Comparison of ENCODE assay signal across 26 cellular contexts in genomic region chr5:130017173-130017572, GRCh38.
"Had no signal": no experiment of that assay in that cellular context is flagged by ENCODE, and none has a peak within 500 bp of the region (broad histone marks: within the 10 kb centered on the region; RNA-seq: fewer than 3 reads in every experiment).

No MANE protein-coding gene starts in this region.

- H3K4me2 ChIP-seq: neural progenitor cell had no signal

- H3K36me3 Mint-ChIP-seq: activated CD4-positive, alpha-beta memory T cell treated with anti-CD3 and anti-CD28 coated beads for 36 hours; activated naive CD4-positive, alpha-beta T cell treated with anti-CD3 and anti-CD28 coated beads, Interleukin-2, amount 50 U/mL, for 24 hours; naive thymus-derived CD8-positive, alpha-beta T cell; neural progenitor cell had no signal

- H3K27me3 ChIP-seq: gastrocnemius medialis, neural progenitor cell, right lobe of liver, testis, uterus had no signal

- H3K4me3 ChIP-seq: gastrocnemius medialis, neural progenitor cell, right lobe of liver, testis, uterus had no signal

- H3K27ac ChIP-seq: epithelial cell of prostate, gastrocnemius medialis, neural progenitor cell, right lobe of liver, testis, uterus, VCaP had no signal

- H3K27me3 Mint-ChIP-seq: activated CD4-positive, alpha-beta memory T cell treated with anti-CD3 and anti-CD28 coated beads for 36 hours; activated CD4-positive, alpha-beta T cell treated with anti-CD3 and anti-CD28 coated beads, Interleukin-2, amount 10 ng/mL, durations not matched to agents 24 days and 14 days; activated naive CD4-positive, alpha-beta T cell treated with anti-CD3 and anti-CD28 coated beads, Interleukin-2, amount 50 U/mL, for 24 hours; activated naive CD8-positive, alpha-beta T cell treated with anti-CD3 and anti-CD28 coated beads, Interleukin-2, amount 50 U/mL, for 24 hours; naive thymus-derived CD8-positive, alpha-beta T cell had no signal

- H3K9me3 ChIP-seq: gastrocnemius medialis, right lobe of liver, testis, uterus had no signal

- H3K4me1 Mint-ChIP-seq: activated CD4-positive, alpha-beta T cell treated with anti-CD3 and anti-CD28 coated beads, Interleukin-2, amount 10 ng/mL, durations not matched to agents 24 days and 14 days; activated naive CD4-positive, alpha-beta T cell treated with anti-CD3 and anti-CD28 coated beads, Interleukin-2, amount 50 U/mL, for 24 hours; activated naive CD8-positive, alpha-beta T cell treated with anti-CD3 and anti-CD28 coated beads, Interleukin-2, amount 50 U/mL, for 24 hours; naive thymus-derived CD8-positive, alpha-beta T cell had no signal

- H3K9me3 Mint-ChIP-seq: activated T-helper 2 cell treated with anti-CD3 and anti-CD28 coated beads, Interferon-gamma antibody, Interleukin-2, Interleukin-4, amounts not matched to agents 10 μg/mL and 5 μg/mL and 100 μg/mL, durations not matched to agents 14 hours and 24 hours and 36 hours had no signal

- H3K4me3 Mint-ChIP-seq: activated CD4-positive, alpha-beta memory T cell treated with anti-CD3 and anti-CD28 coated beads for 36 hours; activated CD4-positive, alpha-beta T cell treated with anti-CD3 and anti-CD28 coated beads, Interleukin-2, amount 10 ng/mL, durations not matched to agents 24 days and 14 days; activated naive CD4-positive, alpha-beta T cell treated with anti-CD3 and anti-CD28 coated beads, Interleukin-2, amount 50 U/mL, for 24 hours; activated naive CD8-positive, alpha-beta T cell treated with anti-CD3 and anti-CD28 coated beads, Interleukin-2, amount 50 U/mL, for 24 hours; naive thymus-derived CD8-positive, alpha-beta T cell; neural progenitor cell had no signal

- H2AFZ ChIP-seq: neural progenitor cell had no signal

- H3K36me3 ChIP-seq: gastrocnemius medialis, neural progenitor cell, right lobe of liver, uterus had no signal

- DNase-seq: activated CD4-positive, alpha-beta memory T cell treated with anti-CD3 and anti-CD28 coated beads for 36 hours; activated CD4-positive, alpha-beta T cell treated with anti-CD3 and anti-CD28 coated beads, Interleukin-2, amount 10 ng/mL, durations not matched to agents 24 days and 14 days; activated CD4-positive, CD25-positive, alpha-beta regulatory T cell treated with anti-CD3 and anti-CD28 coated beads, Interleukin-2, amount 50 U/mL, for 72 hours; activated CD8-positive, alpha-beta memory T cell treated with anti-CD3 and anti-CD28 coated beads, Interleukin-2, amount 50 U/mL, for 4 hours; activated naive CD8-positive, alpha-beta T cell treated with anti-CD3 and anti-CD28 coated beads, Interleukin-2, amount 50 U/mL, for 24 hours; activated T-cell treated with anti-CD3 and anti-CD28 coated beads, Interleukin-2, amount 50 U/mL, for 48 hours; amygdala; central memory CD4-positive, alpha-beta T cell; dermis blood vessel endothelial cell; effector CD4-positive, alpha-beta T cell; gastrocnemius medialis; glutamatergic neuron; kidney; left colon; naive thymus-derived CD8-positive, alpha-beta T cell; right lobe of liver; stimulated activated CD4-positive, alpha-beta T cell treated with anti-CD3 and anti-CD28 coated beads, Interleukin-4, amount 100 ng/mL, for 1 hour; stimulated activated naive CD8-positive, alpha-beta T cell treated with anti-CD3 and anti-CD28 coated beads, Interleukin-15, Interleukin-2, amounts not matched to agents 100 U/mL and 50 U/mL, for 24 hours; testis; trophoblast cell; uterus had no signal

- ATAC-seq: activated naive CD8-positive, alpha-beta T cell treated with anti-CD3 and anti-CD28 coated beads, Interleukin-2, amount 50 U/mL, for 24 hours; gastrocnemius medialis; left colon; naive thymus-derived CD8-positive, alpha-beta T cell; right lobe of liver; stimulated activated naive CD8-positive, alpha-beta T cell treated with anti-CD3 and anti-CD28 coated beads, Interleukin-15, Interleukin-2, amounts not matched to agents 100 U/mL and 50 U/mL, for 24 hours had no signal

- H3K27ac Mint-ChIP-seq: activated CD4-positive, alpha-beta memory T cell treated with anti-CD3 and anti-CD28 coated beads for 36 hours; activated CD4-positive, alpha-beta T cell treated with anti-CD3 and anti-CD28 coated beads, Interleukin-2, amount 10 ng/mL, durations not matched to agents 24 days and 14 days; activated naive CD4-positive, alpha-beta T cell treated with anti-CD3 and anti-CD28 coated beads, Interleukin-2, amount 50 U/mL, for 24 hours; activated naive CD8-positive, alpha-beta T cell treated with anti-CD3 and anti-CD28 coated beads, Interleukin-2, amount 50 U/mL, for 24 hours; activated T-helper 2 cell treated with anti-CD3 and anti-CD28 coated beads, Interferon-gamma antibody, Interleukin-2, Interleukin-4, amounts not matched to agents 10 μg/mL and 5 μg/mL and 100 μg/mL, durations not matched to agents 14 hours and 24 hours and 36 hours; naive thymus-derived CD8-positive, alpha-beta T cell; neural progenitor cell had no signal

- H3K9ac ChIP-seq: neural progenitor cell had no signal

- H3K4me1 ChIP-seq: gastrocnemius medialis, neural progenitor cell, testis, uterus had no signal
